In genomic region chr2:204364860-204365530, GRCh38 we compare ENCODE assay signal across 16 cellular contexts.
DNase-seq lines count a peak whose midpoint lies in the region; ATAC-seq and TF ChIP-seq lines count a peak whose summit lies in the region.
"Had no signal": no experiment of that assay in that cellular context is flagged by ENCODE, and none has a peak within 500 bp of the region (broad histone marks: within the 10 kb centered on the region; RNA-seq: fewer than 3 reads in every experiment).

No MANE protein-coding gene starts in this region.

- DNase-seq in D341Med (ENCODE audit: low spot score) (peak; percentile 50), NCI-H82 (lab: John Stamatoyannopoulos, UW) (peak; percentile 94), osteoblast (ENCODE audit: insufficient read length, low spot score, missing footprints) (peak; percentile 78), RPMI8226 (no peak)
- DNase-seq: Caco-2; CD8-positive, alpha-beta memory T cell; DMS 273 treated with DMSO at 0.1 percent for 48 hours; GM23248; H9; KG1 had no signal

- H3K79me2 ChIP-seq in osteoblast (ENCODE audit: insufficient read depth, low read length), result no peaks in the 10 kb centered on the region

- no peak overlapping the region for H3K27ac ChIP-seq in osteoblast (ENCODE audit: low read depth, low read length)
- H3K27ac ChIP-seq: 22Rv1, GM23248 had no signal

- ATAC-seq in GM18867 (IDR thresholded peaks at IDR 0.05; ENCODE audit: unreplicated experiment) (no peak), GM21360 (IDR thresholded peaks at IDR 0.05; ENCODE audit: unreplicated experiment) (no peak), GM19351 (IDR thresholded peaks at IDR 0.05; ENCODE audit: unreplicated experiment) (no peak)

- no peaks in the 10 kb centered on the region for H3K9me3 ChIP-seq in osteoblast (ENCODE audit: low read depth, low read length)
- H3K9me3 ChIP-seq: Caco-2 had no signal

- H3K36me3 Mint-ChIP-seq in brain, result no peaks in the 10 kb centered on the region
- H3K36me3 Mint-ChIP-seq: CD14-positive monocyte; CD8-positive, alpha-beta memory T cell had no signal

- no peak overlapping the region for H3K4me3 ChIP-seq in osteoblast (ENCODE audit: insufficient read depth, low read length)
- H3K4me3 ChIP-seq: GM23248 had no signal

- H4K20me1 ChIP-seq in osteoblast (ENCODE audit: insufficient read depth, low read length), result no peaks in the 10 kb centered on the region

- peaks cover 0 to 3% (median 0%) of the 10 kb centered on the region in 5 experiments for H3K9me3 Mint-ChIP-seq in brain
- H3K9me3 Mint-ChIP-seq: CD8-positive, alpha-beta memory T cell; H9 had no signal

- H3K4me2 ChIP-seq in osteoblast (ENCODE audit: insufficient read depth, low read length), result no peak overlapping the region

- TF ChIP-seq CTCF in brain (conservative IDR thresholded peaks at IDR 0.05), result no peak
- TF ChIP-seq CTCF in osteoblast (IDR thresholded peaks at IDR 0.05; ENCODE audit: extremely low read depth, low read depth, low read length), result no peak

- H3K4me1 ChIP-seq in osteoblast (ENCODE audit: insufficient read depth, low read length), result no peaks in the 10 kb centered on the region

- peaks cover 82% of the 10 kb centered on the region for H3K4me1 Mint-ChIP-seq in brain
- H3K4me1 Mint-ChIP-seq: CD8-positive, alpha-beta memory T cell had no signal

- H3K27me3 ChIP-seq in osteoblast (ENCODE audit: insufficient read depth, low read length), result peaks cover 4% of the 10 kb centered on the region

- H2AFZ ChIP-seq in osteoblast (ENCODE audit: low read length), result no peak overlapping the region
- H2AFZ ChIP-seq: GM23248 had no signal

- peak overlapping the region in 4 of 5 experiments; percentile 4 to 68 (median 30) for H3K27ac Mint-ChIP-seq in brain
- H3K27ac Mint-ChIP-seq: CD8-positive, alpha-beta memory T cell; H9 had no signal

- no peaks in the 10 kb centered on the region for H3K36me3 ChIP-seq in osteoblast (ENCODE audit: insufficient read depth, low read length)

- no peaks in the 10 kb centered on the region for H3K27me3 Mint-ChIP-seq in brain

- no peak overlapping the region for H3K4me3 Mint-ChIP-seq in brain
- H3K4me3 Mint-ChIP-seq: CD14-positive monocyte; CD8-positive, alpha-beta memory T cell; H9 had no signal
